ENCODE assay signal across 18 cellular contexts in genomic region chr20:50658804-50659380, GRCh38. TPM values are rescaled to one million over a fixed set of nuclear protein-coding genes. Genes with fewer than 3 reads are reported as not detected.
DNase-seq lines count a peak whose midpoint lies in the region; ATAC-seq and TF ChIP-seq lines count a peak whose summit lies in the region.
"Had no signal": no experiment of that assay in that cellular context is flagged by ENCODE, and none has a peak within 500 bp of the region (broad histone marks: within the 10 kb centered on the region; RNA-seq: fewer than 3 reads in every experiment).

No MANE protein-coding gene starts in this region.

- BruUV-seq in Caco-2 (replicated peaks; lab: Mats Ljungman, UMichigan) (no TSS peak), PC-3 (replicated peaks; lab: Mats Ljungman, UMichigan) (no TSS peak)

- ATAC-seq in PC-3 (peak; percentile 4; the same call in 1 of the 2 replicates), HG03439 (IDR thresholded peaks at IDR 0.05; ENCODE audit: unreplicated experiment) (no peak), GM21619 (IDR thresholded peaks at IDR 0.05; ENCODE audit: unreplicated experiment) (no peak)
- ATAC-seq: activated T-cell treated with anti-CD3 and anti-CD28 coated beads, Interleukin-2, amount 50 U/mL, for 72 hours; stimulated activated effector memory CD8-positive, alpha-beta T cell treated with anti-CD3 and anti-CD28 coated beads, Interleukin-12 subunit alpha, Interleukin-12 subunit beta, amount 100 ng/mL, for 72 hours; upper lobe of right lung had no signal

- H3K4me2 ChIP-seq in PC-3 (ENCODE audit: low read length) = peak overlapping the region; percentile 26
- peak overlapping the region; percentile 55 for H3K4me2 ChIP-seq in parathyroid adenoma (ENCODE audit: low read length)

- H3K4me1 ChIP-seq in Caco-2 (peaks cover 57% of the 10 kb centered on the region), PC-3 (ENCODE audit: insufficient read depth, low read length) (peaks cover 45% of the 10 kb centered on the region), parathyroid adenoma (peaks cover 13% of the 10 kb centered on the region)

- H2AFZ ChIP-seq in PC-3 (ENCODE audit: low read length) (peak overlapping the region; percentile 2; the same call in 1 of the 2 replicates), parathyroid adenoma (peak overlapping the region; percentile 23)

- intact Hi-C loops in Caco-2 (cut with micrococcal nuclease; ENCODE audit: unreplicated experiment) = no loop called here
- intact Hi-C loops in PC-3 (cut with micrococcal nuclease) = no loop called here

- no peak overlapping the region for H3K9ac ChIP-seq in PC-3 (ENCODE audit: low read length)
- no peak overlapping the region for H3K9ac ChIP-seq in parathyroid adenoma

- no peaks in the 10 kb centered on the region for H3K36me3 ChIP-seq in Caco-2 (ENCODE audit: control insufficient read depth, insufficient read depth, low read length)
- H3K36me3 ChIP-seq in PC-3 (ENCODE audit: low read depth, low read length) = no peaks in the 10 kb centered on the region
- no peaks in the 10 kb centered on the region for H3K36me3 ChIP-seq in parathyroid adenoma (ENCODE audit: control insufficient read depth, insufficient read depth, low read length)
- H3K36me3 ChIP-seq in H7 (replicated peaks; ENCODE audit: control insufficient read depth, insufficient read depth, low read length) = no peaks in the 10 kb centered on the region
- H3K36me3 ChIP-seq: upper lobe of right lung had no signal

- H3K4me3 ChIP-seq in Caco-2 (ENCODE audit: low read depth, low read length) (no peak overlapping the region), PC-3 (ENCODE audit: low read length) (no peak overlapping the region), fibroblast of pulmonary artery (replicated peaks; ENCODE audit: low read depth, low read length) (no peak overlapping the region), parathyroid adenoma (ENCODE audit: low read depth, low read length) (no peak overlapping the region), H7 (ENCODE audit: insufficient read depth, low read depth, low read length) (no peak overlapping the region)
- H3K4me3 ChIP-seq: upper lobe of right lung had no signal

- no peaks in the 10 kb centered on the region for H3F3A ChIP-seq in PC-3 (ENCODE audit: low read length, unreplicated experiment)

- CTCF ChIA-PET in Caco-2 (lab: Charles Lee) (interaction anchor here (0.7 to 1.4 kb wide), 8 partner anchors 33 to 265 kb away, joined by 3 to 8 read pairs (median 3); partner anchors contain the start of gene BCAS4), PC-3 (lab: Charles Lee) (interaction anchor here (0.6 kb wide), 1 partner anchor 278 kb away, joined by 11 read pairs; no protein-coding TSS in a partner anchor)

- H3K9me3 ChIP-seq in Caco-2 = no peaks in the 10 kb centered on the region
- H3K9me3 ChIP-seq in PC-3 (ENCODE audit: low read length) = no peaks in the 10 kb centered on the region
- H3K9me3 ChIP-seq in parathyroid adenoma (ENCODE audit: control insufficient read depth, low read length) = no peaks in the 10 kb centered on the region
- H3K9me3 ChIP-seq: upper lobe of right lung had no signal

- H3K36me3 Mint-ChIP-seq in Caco-2 (ENCODE audit: insufficient read depth, unreplicated experiment) = no peaks in the 10 kb centered on the region
- H3K36me3 Mint-ChIP-seq: stimulated activated effector memory CD8-positive, alpha-beta T cell treated with anti-CD3 and anti-CD28 coated beads, Interleukin-12 subunit alpha, Interleukin-12 subunit beta, amount 100 ng/mL, for 72 hours had no signal

- H3K27me3 ChIP-seq in Caco-2 (replicated peaks; ENCODE audit: control insufficient read depth, insufficient read depth, low read length) (no peaks in the 10 kb centered on the region), PC-3 (ENCODE audit: low read length) (no peaks in the 10 kb centered on the region), parathyroid adenoma (ENCODE audit: control insufficient read depth, insufficient read depth, low read length) (no peaks in the 10 kb centered on the region), H7 (ENCODE audit: control insufficient read depth, insufficient read depth, low read length) (no peaks in the 10 kb centered on the region)
- H3K27me3 ChIP-seq: upper lobe of right lung had no signal

- peak overlapping the region; percentile 87 for H3K27ac Mint-ChIP-seq in Caco-2 (ENCODE audit: unreplicated experiment)
- H3K27ac Mint-ChIP-seq: activated T-cell treated with anti-CD3 and anti-CD28 coated beads, Interleukin-2, amount 50 U/mL, for 72 hours; B cell; stimulated activated effector memory CD8-positive, alpha-beta T cell treated with anti-CD3 and anti-CD28 coated beads, Interleukin-12 subunit alpha, Interleukin-12 subunit beta, amount 100 ng/mL, for 72 hours had no signal

- no peak for TF ChIP-seq CTCF in Caco-2 (IDR thresholded peaks at IDR 0.05; ENCODE audit: insufficient read depth in 1 of 2, low read depth in 1 of 2, low read length in 1 of 2, severe bottlenecking in 1 of 2, unreplicated experiment in 1 of 2)
- peak; percentile 35; the same call in 1 of the 2 replicates for TF ChIP-seq CTCF in PC-3 (conservative IDR thresholded peaks at IDR 0.05; ENCODE audit: low read depth, low read length)
- TF ChIP-seq CTCF in fibroblast of pulmonary artery (IDR thresholded peaks at IDR 0.05; ENCODE audit: low read length, missing control alignments) = no peak
- peak; percentile 14 for TF ChIP-seq CTCF in parathyroid adenoma (IDR thresholded peaks at IDR 0.05)

- peaks cover 59% of the 10 kb centered on the region for H3K4me1 Mint-ChIP-seq in Caco-2 (ENCODE audit: low read depth, unreplicated experiment)
- H3K4me1 Mint-ChIP-seq: B cell; stimulated activated effector memory CD8-positive, alpha-beta T cell treated with anti-CD3 and anti-CD28 coated beads, Interleukin-12 subunit alpha, Interleukin-12 subunit beta, amount 100 ng/mL, for 72 hours had no signal

- no peaks in the 10 kb centered on the region for H3K27me3 Mint-ChIP-seq in Caco-2 (ENCODE audit: insufficient read depth, unreplicated experiment)

- H3K79me2 ChIP-seq in PC-3 (ENCODE audit: low read length) = no peaks in the 10 kb centered on the region
- no peaks in the 10 kb centered on the region for H3K79me2 ChIP-seq in parathyroid adenoma

- H3K9me2 ChIP-seq in PC-3 (replicated peaks; ENCODE audit: low read length) = no peaks in the 10 kb centered on the region

- no peak overlapping the region for H3K27ac ChIP-seq in PC-3 (ENCODE audit: low read length)
- peak overlapping the region; percentile 69 for H3K27ac ChIP-seq in parathyroid adenoma
- H3K27ac ChIP-seq: RWPE1, upper lobe of right lung had no signal

- POLR2A ChIA-PET in Caco-2 (lab: Charles Lee) (interaction anchor here (0.5 to 1.1 kb wide), 3 partner anchors 12 to 103 kb away, joined by 3 read pairs; no protein-coding TSS in a partner anchor), PC-3 (lab: Charles Lee; ENCODE audit: unreplicated experiment) (interaction anchor here (0.6 kb wide), 1 partner anchor 272 kb away, joined by 3 read pairs; the partner anchor contains the start of gene ADNP)

- DNase-seq in Caco-2 = peak in 1 of 2 experiments; percentile 60
- DNase-seq in PC-3 = peak; percentile 65
- DNase-seq in fibroblast of pulmonary artery (ENCODE audit: low read depth) = peak; percentile 52
- no peak for DNase-seq in SK-N-DZ (ENCODE audit: low spot score)
- DNase-seq in H7 = no peak
- DNase-seq: activated CD4-positive, alpha-beta T cell treated with anti-CD3 and anti-CD28 coated beads, Interleukin-2, amount 50 U/mL, for 4 hours; activated T-cell treated with anti-CD3 and anti-CD28 coated beads, Interleukin-2, amount 50 U/mL, for 72 hours; DND-41; erythroblast; NCI-H774; T-helper 9 cell; upper lobe of right lung had no signal

- H4K20me1 ChIP-seq in PC-3 (ENCODE audit: low read length) = no peaks in the 10 kb centered on the region

- H3K9me3 Mint-ChIP-seq in Caco-2 (ENCODE audit: unreplicated experiment) = no peaks in the 10 kb centered on the region
- H3K9me3 Mint-ChIP-seq: activated T-cell treated with anti-CD3 and anti-CD28 coated beads, Interleukin-2, amount 50 U/mL, for 72 hours; stimulated activated effector memory CD8-positive, alpha-beta T cell treated with anti-CD3 and anti-CD28 coated beads, Interleukin-12 subunit alpha, Interleukin-12 subunit beta, amount 100 ng/mL, for 72 hours had no signal

- H3K4me3 Mint-ChIP-seq in Caco-2 (ENCODE audit: unreplicated experiment) = peak overlapping the region; percentile 18
- H3K4me3 Mint-ChIP-seq: activated T-cell treated with anti-CD3 and anti-CD28 coated beads, Interleukin-2, amount 50 U/mL, for 72 hours; B cell; stimulated activated effector memory CD8-positive, alpha-beta T cell treated with anti-CD3 and anti-CD28 coated beads, Interleukin-12 subunit alpha, Interleukin-12 subunit beta, amount 100 ng/mL, for 72 hours had no signal

RNA-seq across cellular contexts. Expression of gene RIPOR3, which starts 32.5 kb away (rescaled TPM):
- total RNA-seq in Caco-2 (2022) = 0.18 and 0.67 TPM in 2 replicates
- 0.04 TPM in 1 of 2 replicates, not detected in the other for total RNA-seq in PC-3 (2014; rRNA removed)
- polyA plus RNA-seq in SK-N-DZ (2014; cell fraction: cytosol; rRNA removed) = not detected in 2 replicates
- not detected in 2 replicates for polyA plus RNA-seq in SK-N-DZ (2014; cell fraction: nucleus; rRNA removed)
- 1.1 and 4.2 TPM in 2 replicates for total RNA-seq in H7 (2014; rRNA removed; shearing (Covaris generic))

Comparison
In these comparisons a context has a peak if more than half of its experiments do, and no peak if none do; other contexts are left out.
1. DNase-seq: peak in PC-3 (single experiment) and fibroblast of pulmonary artery (single experiment); none in SK-N-DZ (single experiment) and H7 (single experiment).
2. CTCF ChIP-seq: peak in PC-3 (single experiment) and parathyroid adenoma (single experiment); none in Caco-2 (0 of 2) and fibroblast of pulmonary artery (single experiment).